8 cellular contexts compared by ENCODE assay signal in genomic region chr20:11890331-11891080, GRCh38. TPM values are rescaled to one million over a fixed set of nuclear protein-coding genes. Genes with fewer than 3 reads are reported as not detected.
DNase-seq lines count a peak whose midpoint lies in the region; ATAC-seq and TF ChIP-seq lines count a peak whose summit lies in the region.

No MANE protein-coding gene starts in this region.

- H3K9me3 ChIP-seq in parathyroid adenoma (ENCODE audit: control insufficient read depth, low read length) (no peaks in the 10 kb centered on the region), uterus (no peaks in the 10 kb centered on the region)

- H3K79me2 ChIP-seq in parathyroid adenoma = peaks cover 5% of the 10 kb centered on the region

- intact Hi-C loops in left ventricle myocardium superior (cut with micrococcal nuclease) (no loop called here), uterus (cut with DNase I; ENCODE audit: low total_unique reads) (no loop called here)

- ATAC-seq in GM21528 (IDR thresholded peaks at IDR 0.05; ENCODE audit: low FRiP score, unreplicated experiment) (peak; percentile 68), left ventricle myocardium superior (peak; percentile 96)

- H3K9ac ChIP-seq in parathyroid adenoma = no peak overlapping the region

- DNase-seq in COR-L47 (lab: John Stamatoyannopoulos, UW) (peak; percentile 93), Kasumi-1 (lab: John Stamatoyannopoulos, UW) (peak; percentile 83 to 89), RWPE1 (ENCODE audit: low spot score) (peak; percentile 87), amniotic stem cell (lab: John Stamatoyannopoulos, UW) (peak; percentile 78), left ventricle myocardium superior (peak; percentile 93), uterus (peak; percentile 84 to 85)

- peak; percentile 76 to 89 for TF ChIP-seq POLR2A in uterus (IDR thresholded peaks at IDR 0.05)

- peak overlapping the region; percentile 43 for H3K4me2 ChIP-seq in parathyroid adenoma (ENCODE audit: low read length)

- POLR2A ChIA-PET in RWPE1 (lab: Yijun Ruan, JAX; ENCODE audit: low non-redundant PET) = no interaction called here

- no peaks in the 10 kb centered on the region for H3K36me3 ChIP-seq in parathyroid adenoma (ENCODE audit: control insufficient read depth, insufficient read depth, low read length)
- H3K36me3 ChIP-seq in uterus = no peaks in the 10 kb centered on the region

- H3K27me3 ChIP-seq in parathyroid adenoma (ENCODE audit: control insufficient read depth, insufficient read depth, low read length) (no peaks in the 10 kb centered on the region), uterus (no peaks in the 10 kb centered on the region)

- no peak for TF ChIP-seq CTCF in RWPE1 (conservative IDR thresholded peaks at IDR 0.05; ENCODE audit: low read depth)
- no peak for TF ChIP-seq CTCF in parathyroid adenoma (IDR thresholded peaks at IDR 0.05)
- peak in 2 of 4 experiments; percentile 23 to 45 for TF ChIP-seq CTCF in uterus (IDR thresholded peaks at IDR 0.05)

- H3K27ac ChIP-seq in RWPE1 (peak overlapping the region; percentile 92), parathyroid adenoma (peak overlapping the region; percentile 71), uterus (peak overlapping the region; percentile 94 to 96)

- H3K4me1 ChIP-seq in parathyroid adenoma (peaks cover 4% of the 10 kb centered on the region), uterus (peaks cover 5 to 7% of the 10 kb centered on the region in 2 donors)

- peak overlapping the region; percentile 73 for H3K4me3 ChIP-seq in parathyroid adenoma (ENCODE audit: low read depth, low read length)
- peak overlapping the region; percentile 52 to 93 for H3K4me3 ChIP-seq in uterus

- CTCF ChIA-PET in RWPE1 (lab: Yijun Ruan, JAX) = interaction anchor here (0.6 to 0.7 kb wide), 2 partner anchors 62 to 121 kb away, joined by 3 read pairs; no protein-coding TSS in a partner anchor

- peak overlapping the region; percentile 79 for H2AFZ ChIP-seq in parathyroid adenoma

RNA-seq across cellular contexts. Expression of gene BTBD3, which starts 27.2 kb away (rescaled TPM):
- total RNA-seq in left ventricle myocardium superior (30.2 TPM), uterus (100 to 1,000 TPM in 1 of 4 donors, 10 to 100 TPM in 3; 22.8 to 124 (median 39.1) TPM)

Comparison
In these comparisons a context has a peak if more than half of its experiments do, and no peak if none do; other contexts are left out.
1. Peak in every context shown above with its lines: DNase-seq, ATAC-seq, H3K4me3 ChIP-seq and H3K27ac ChIP-seq.